8 cellular contexts compared by ENCODE assay signal in the genomic region with DNA sequence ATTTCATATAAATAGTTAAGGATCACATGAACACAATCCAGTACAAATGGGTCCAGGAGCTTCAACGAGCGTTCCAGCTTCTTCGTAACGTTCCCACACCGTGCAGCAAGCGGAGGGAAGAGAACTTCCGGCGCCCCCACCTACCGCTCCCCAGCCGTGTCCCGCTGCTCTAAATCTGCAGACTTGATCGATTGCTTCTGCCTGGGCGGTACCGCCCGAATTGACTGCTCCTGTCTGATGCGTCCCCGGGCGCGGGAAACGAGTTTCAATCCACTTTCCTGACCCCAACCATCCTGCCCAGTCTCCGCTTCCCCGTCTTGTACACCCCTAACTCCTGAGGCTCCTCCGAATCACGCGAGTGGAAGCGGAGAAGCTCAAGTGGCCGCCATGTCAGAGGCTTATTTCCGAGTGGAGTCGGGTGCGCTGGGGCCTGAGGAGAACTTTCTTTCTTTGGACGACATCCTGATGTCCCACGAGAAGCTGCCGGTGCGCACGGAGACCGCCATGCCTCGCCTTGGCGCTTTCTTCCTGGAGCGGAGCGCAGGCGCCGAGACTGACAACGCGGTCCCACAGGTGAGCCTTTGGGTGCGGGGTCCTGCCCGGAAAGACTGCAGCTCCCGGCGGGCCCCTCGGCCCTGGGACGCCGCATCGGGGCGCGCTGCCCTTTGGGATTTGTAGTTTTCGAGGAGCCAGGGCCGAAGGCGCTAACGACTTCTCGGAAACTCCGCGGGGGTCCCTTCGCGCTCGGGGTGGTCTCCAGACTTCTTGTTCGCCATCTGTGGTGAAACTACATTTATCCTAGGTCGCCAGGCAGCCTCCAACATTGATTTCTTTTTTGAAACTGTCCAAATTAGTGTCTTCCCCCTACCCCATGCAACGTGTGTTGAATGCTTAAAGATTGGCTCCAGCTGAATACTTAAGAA. TPM values are rescaled to one million over a fixed set of nuclear protein-coding genes. Genes with fewer than 3 reads are reported as not detected.
DNase-seq lines count a peak whose midpoint lies in the region; TF ChIP-seq lines count a peak whose summit lies in the region.

Gene GINS3, plus strand, starts transcription at position 257 of the 923 bp plus-strand sequence. Its CDS starts 131 bp downstream, at position 388.

- H3K27ac Mint-ChIP-seq in activated naive CD4-positive, alpha-beta T cell treated with anti-CD3 and anti-CD28 coated beads for 36 hours, result peak within 1 kb of the TSS; percentile 99

- peaks cover 16% of the 10 kb centered on the region for H3K4me1 Mint-ChIP-seq in activated naive CD4-positive, alpha-beta T cell treated with anti-CD3 and anti-CD28 coated beads for 36 hours (ENCODE audit: low read depth)

- CTCF ChIA-PET in HEK293T (lab: Yijun Ruan, JAX), result interaction anchor here (0.6 kb wide), 2 partner anchors 20 to 72 kb away, joined by 3 read pairs; no protein-coding TSS in a partner anchor
- CTCF ChIA-PET in activated naive CD4-positive, alpha-beta T cell treated with anti-CD3 and anti-CD28 coated beads for 36 hours (lab: Charles Lee), result interaction anchor here (4.8 kb wide), 1 partner anchor 56 kb away, joined by 23 read pairs; no protein-coding TSS in a partner anchor

- H3K4me3 Mint-ChIP-seq in activated naive CD4-positive, alpha-beta T cell treated with anti-CD3 and anti-CD28 coated beads for 36 hours, result peak within 1 kb of the TSS; percentile 98

- DNase-seq in GM03348 (ENCODE audit: low spot score), result peak; percentile 94
- DNase-seq in HEK293T (ENCODE audit: extremely low spot score), result peak; percentile 89
- peak; percentile 88 for DNase-seq in MV-4-11 (lab: John Stamatoyannopoulos, UW)
- peak; percentile 93 for DNase-seq in SK-N-DZ (ENCODE audit: low spot score)
- peak; percentile 94 for DNase-seq in activated naive CD4-positive, alpha-beta T cell treated with anti-CD3 and anti-CD28 coated beads for 36 hours
- DNase-seq in germinal center (ENCODE audit: low spot score), result peak; percentile 88
- DNase-seq in occipital lobe (lab: John Stamatoyannopoulos, UW), result peak; percentile 83

- no peaks in the 10 kb centered on the region for H3K9me3 Mint-ChIP-seq in activated naive CD4-positive, alpha-beta T cell treated with anti-CD3 and anti-CD28 coated beads for 36 hours

- POLR2A ChIA-PET in HEK293T (lab: Yijun Ruan, JAX), result interaction anchor here (0.5 to 1.5 kb wide), 20 partner anchors 9 to 263 kb away, joined by 3 to 11 read pairs (median 4); partner anchors contain the start of gene CFAP20

- H3K27ac ChIP-seq in temporal lobe (ENCODE audit: low read depth, low read length), result peak within 1 kb of the TSS; percentile 44

- intact Hi-C loops in activated naive CD4-positive, alpha-beta T cell treated with anti-CD3 and anti-CD28 coated beads for 36 hours (cut with micrococcal nuclease), result loop anchor here (1.0 to 5.0 kb wide), 8 partner anchors 56 to 365 kb away; partner anchors contain the start of genes CFAP20 and MMP15

- H3K36me3 Mint-ChIP-seq in activated naive CD4-positive, alpha-beta T cell treated with anti-CD3 and anti-CD28 coated beads for 36 hours (ENCODE audit: low read depth), result peaks cover 23% of the 10 kb centered on the region

- H3K27me3 Mint-ChIP-seq in activated naive CD4-positive, alpha-beta T cell treated with anti-CD3 and anti-CD28 coated beads for 36 hours (ENCODE audit: low read depth), result no peaks in the 10 kb centered on the region

TF ChIP-seq in HEK293T, 16 proteins besides CTCF, POLR2A, EP300 and RAD21:
- TF ChIP-seq BHLHE40 (IDR thresholded peaks at IDR 0.05; ENCODE audit: borderline replicate concordance), result no peak
- TF ChIP-seq FOXA1 (IDR thresholded peaks at IDR 0.05), result no peak
- no peak for TF ChIP-seq SP1 (IDR thresholded peaks at IDR 0.05)
- no peak for TF ChIP-seq HDGF (IDR thresholded peaks at IDR 0.05; ENCODE audit: borderline replicate concordance)
- TF ChIP-seq SUZ12 (IDR thresholded peaks at IDR 0.05), result no peak
- peak; percentile 54; the same call in 1 of the 2 replicates for TF ChIP-seq FOXM1 (IDR thresholded peaks at IDR 0.05; ENCODE audit: borderline replicate concordance)
- TF ChIP-seq, protein P1, sequence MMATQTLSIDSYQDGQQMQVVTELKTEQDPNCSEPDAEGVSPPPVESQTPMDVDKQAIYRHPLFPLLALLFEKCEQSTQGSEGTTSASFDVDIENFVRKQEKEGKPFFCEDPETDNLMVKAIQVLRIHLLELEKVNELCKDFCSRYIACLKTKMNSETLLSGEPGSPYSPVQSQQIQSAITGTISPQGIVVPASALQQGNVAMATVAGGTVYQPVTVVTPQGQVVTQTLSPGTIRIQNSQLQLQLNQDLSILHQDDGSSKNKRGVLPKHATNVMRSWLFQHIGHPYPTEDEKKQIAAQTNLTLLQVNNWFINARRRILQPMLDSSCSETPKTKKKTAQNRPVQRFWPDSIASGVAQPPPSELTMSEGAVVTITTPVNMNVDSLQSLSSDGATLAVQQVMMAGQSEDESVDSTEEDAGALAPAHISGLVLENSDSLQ (IDR thresholded peaks at IDR 0.05), result no peak
- peak; percentile 11; the same call in 1 of the 2 replicates for TF ChIP-seq CTBP1 (IDR thresholded peaks at IDR 0.05; ENCODE audit: borderline replicate concordance)
- TF ChIP-seq TARDBP (IDR thresholded peaks at IDR 0.05), result no peak
- TF ChIP-seq ARNT (IDR thresholded peaks at IDR 0.05), result no peak
- TF ChIP-seq FOXK2 (IDR thresholded peaks at IDR 0.05), result no peak
- no peak for TF ChIP-seq LEF1 (IDR thresholded peaks at IDR 0.05; ENCODE audit: borderline replicate concordance)
- TF ChIP-seq ELF4 (IDR thresholded peaks at IDR 0.05), result peak; percentile 44
- no peak for TF ChIP-seq NFRKB (IDR thresholded peaks at IDR 0.05)
- TF ChIP-seq L3MBTL2 (conservative IDR thresholded peaks at IDR 0.05), result peak; percentile 97
- TF ChIP-seq ZNF384 (IDR thresholded peaks at IDR 0.05), result no peak
TF ChIP-seq in HEK293T: peak in this region for 4.

RNA-seq across cellular contexts. Expression of gene GINS3, which starts in this region (rescaled TPM):
- polyA plus RNA-seq in SK-N-DZ (2014; cell fraction: cytosol; rRNA removed), result 32.9 and 35.8 TPM in 2 replicates
- 22.8 and 24.5 TPM in 2 replicates for polyA plus RNA-seq in SK-N-DZ (2014; cell fraction: nucleus; rRNA removed)
- total RNA-seq in activated naive CD4-positive, alpha-beta T cell treated with anti-CD3 and anti-CD28 coated beads for 36 hours, result 10 to 100 TPM; 19.2 to 20.3 TPM
- total RNA-seq in occipital lobe (2.3 TPM), temporal lobe (2.2 TPM)

Comparison
In these comparisons a context has a peak if more than half of its experiments do, and no peak if none do; other contexts are left out.
1. Peak in every context shown above with its lines: DNase-seq and H3K27ac ChIP-seq.